ENCODE assay signal across 1 cellular context in genomic region chr12:42124764-42125371, GRCh38.
TF ChIP-seq lines count a peak whose summit lies in the region.

No MANE protein-coding gene starts in this region.

TF ChIP-seq in GM23338, 12 proteins besides CTCF, POLR2A, EP300 and RAD21 (continued from another document):
- TF ChIP-seq ZNF462 (CRISPR knock-in tag; IDR thresholded peaks at IDR 0.05) = no peak
- no peak for TF ChIP-seq REST (IDR thresholded peaks at IDR 0.05; ENCODE audit: unreplicated experiment)
- no peak for TF ChIP-seq JUNB (IDR thresholded peaks at IDR 0.05; ENCODE audit: unreplicated experiment)
- TF ChIP-seq NANOG (IDR thresholded peaks at IDR 0.05; ENCODE audit: borderline replicate concordance) = no peak
- TF ChIP-seq EZH2phosphoT487 (IDR thresholded peaks at IDR 0.05; ENCODE audit: unreplicated experiment) = no peak
- no peak for TF ChIP-seq ZNF114 (CRISPR knock-in tag; IDR thresholded peaks at IDR 0.05)
- no peak for TF ChIP-seq STAT1 (IDR thresholded peaks at IDR 0.05; ENCODE audit: unreplicated experiment)
- TF ChIP-seq POLR2AphosphoS5 (IDR thresholded peaks at IDR 0.05; ENCODE audit: low read depth) = no peak
- no peak for TF ChIP-seq CREB1 (CRISPR knock-in tag; IDR thresholded peaks at IDR 0.05; ENCODE audit: low read depth)
TF ChIP-seq in GM23338: peak in this region for 0.
